8 cellular contexts compared by ENCODE assay signal in genomic region chr4:142406051-142406549, GRCh38.
DNase-seq lines count a peak whose midpoint lies in the region; ATAC-seq and TF ChIP-seq lines count a peak whose summit lies in the region.

No MANE protein-coding gene starts in this region.

- peaks cover 23% of the 10 kb centered on the region for H3K36me3 Mint-ChIP-seq in T-helper 2 cell treated with Interferon-gamma antibody and Interleukin-4, amounts not matched to agents 5 μg/mL and 100 μg/mL, for 36 hours (ENCODE audit: low read depth)

- TF ChIP-seq EP300 in upper lobe of left lung (IDR thresholded peaks at IDR 0.05): no peak

- H3K27ac ChIP-seq in right cardiac atrium (ENCODE audit: low read length) (no peak overlapping the region), upper lobe of left lung (peak overlapping the region; percentile 46 to 70 (median 66))

- peaks cover 51% of the 10 kb centered on the region for H3K4me1 Mint-ChIP-seq in T-helper 2 cell treated with Interferon-gamma antibody and Interleukin-4, amounts not matched to agents 5 μg/mL and 100 μg/mL, for 36 hours (ENCODE audit: low read depth)

- no peaks in the 10 kb centered on the region for H3K9me3 Mint-ChIP-seq in T-helper 2 cell treated with Interferon-gamma antibody and Interleukin-4, amounts not matched to agents 5 μg/mL and 100 μg/mL, for 36 hours

- TF ChIP-seq POLR2A in upper lobe of left lung (IDR thresholded peaks at IDR 0.05): no peak

- H3K9me3 ChIP-seq in right cardiac atrium (ENCODE audit: control insufficient read depth, low read length): no peaks in the 10 kb centered on the region
- H3K9me3 ChIP-seq in upper lobe of left lung: no peaks in the 10 kb centered on the region

- DNase-seq in activated effector memory CD4-positive, alpha-beta T cell treated with anti-CD3 and anti-CD28 coated beads, Interleukin-2, amount 50 U/mL, for 16 hours: peak; percentile 66
- DNase-seq in activated effector memory CD4-positive, alpha-beta T cell treated with Interleukin-2 at 50 U/mL for 16 hours: no peak
- DNase-seq in T-helper 2 cell treated with Interferon-gamma antibody and Interleukin-4, amounts not matched to agents 5 μg/mL and 100 μg/mL, for 36 hours (ENCODE audit: low spot score): no peak
- DNase-seq in right cardiac atrium: no peak
- DNase-seq in upper lobe of left lung: no peak
- no peak for DNase-seq in GM20000 (ENCODE audit: low spot score)
- no peak for DNase-seq in epidermal melanocyte (ENCODE audit: insufficient read length, low spot score)
- no peak for DNase-seq in NCI-H2227 (lab: John Stamatoyannopoulos, UW; ENCODE audit: unreplicated experiment)

- ATAC-seq in right cardiac atrium: peak in 1 of 2 donors; percentile 17
- peak; percentile 14 to 66 for ATAC-seq in upper lobe of left lung (ENCODE audit: low FRiP score in 2 of 2)

- H3K27me3 ChIP-seq in right cardiac atrium (ENCODE audit: control insufficient read depth, insufficient read depth) (no peaks in the 10 kb centered on the region), upper lobe of left lung (no peaks in the 10 kb centered on the region)

- peak overlapping the region; percentile 94 for H3K4me3 Mint-ChIP-seq in T-helper 2 cell treated with Interferon-gamma antibody and Interleukin-4, amounts not matched to agents 5 μg/mL and 100 μg/mL, for 36 hours

- 41% methylated on average over 5 of the region's 5 CpGs for WGBS in right cardiac atrium
- 59 to 67% methylated on average over 5 of the region's 5 CpGs for WGBS in upper lobe of left lung, 2 donors

- peak overlapping the region; percentile 99 for H3K27ac Mint-ChIP-seq in T-helper 2 cell treated with Interferon-gamma antibody and Interleukin-4, amounts not matched to agents 5 μg/mL and 100 μg/mL, for 36 hours

- H3K4me3 ChIP-seq in right cardiac atrium (ENCODE audit: low read length) (peak overlapping the region; percentile 97), upper lobe of left lung (peak overlapping the region in 1 of 4 donors; percentile 51)

- H3K4me1 ChIP-seq in right cardiac atrium (ENCODE audit: control insufficient read depth, insufficient read depth, low read length) (peaks cover 2% of the 10 kb centered on the region), upper lobe of left lung (peaks cover 7 to 28% (median 10%) of the 10 kb centered on the region in 4 donors)

- TF ChIP-seq CTCF in upper lobe of left lung (IDR thresholded peaks at IDR 0.05) (no peak), GM20000 (IDR thresholded peaks at IDR 0.05; ENCODE audit: extremely low read depth, missing control alignments) (no peak)

- no peaks in the 10 kb centered on the region for H3K27me3 Mint-ChIP-seq in T-helper 2 cell treated with Interferon-gamma antibody and Interleukin-4, amounts not matched to agents 5 μg/mL and 100 μg/mL, for 36 hours (ENCODE audit: low read depth)

- intact Hi-C loops in right cardiac atrium (cut with DNase I): no loop called here

- no peaks in the 10 kb centered on the region for H3K36me3 ChIP-seq in upper lobe of left lung
